Comparison of ENCODE assay signal across 28 cellular contexts in the genomic region with DNA sequence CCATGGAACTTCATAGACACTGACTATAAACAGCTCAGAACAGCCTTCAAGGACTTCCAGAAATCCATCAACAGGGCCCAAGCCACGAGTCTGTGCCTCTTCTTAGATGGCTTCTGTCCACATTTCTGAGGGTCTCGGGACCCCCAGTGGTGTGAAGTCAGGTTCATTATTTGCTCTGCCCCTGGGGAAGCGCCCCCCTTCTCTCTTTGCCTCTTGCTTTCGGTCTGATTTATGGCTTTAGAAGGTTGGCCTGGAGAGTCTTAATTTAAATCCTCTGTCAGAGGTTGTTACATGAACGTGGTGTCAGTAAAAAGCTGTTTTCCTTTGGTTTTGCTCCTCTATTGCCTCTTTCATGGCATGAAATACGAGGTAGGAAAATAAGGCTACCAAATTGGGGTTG.
DNase-seq lines count a peak whose midpoint lies in the region; ATAC-seq and TF ChIP-seq lines count a peak whose summit lies in the region.
"Had no signal": no experiment of that assay in that cellular context is flagged by ENCODE, and none has a peak within 500 bp of the region (broad histone marks: within the 10 kb centered on the region; RNA-seq: fewer than 3 reads in every experiment).

No MANE protein-coding gene starts in this region.

- H3K4me3 ChIP-seq in uterus = no peak overlapping the region
- H3K4me3 ChIP-seq: GM23248, heart right ventricle, right lobe of liver had no signal

- H3K27me3 Mint-ChIP-seq in WTC11 (ENCODE audit: low read depth) (no peaks in the 10 kb centered on the region), nephron (ENCODE audit: low read depth) (peaks cover 20% of the 10 kb centered on the region)
- H3K27me3 Mint-ChIP-seq: activated naive CD8-positive, alpha-beta T cell treated with anti-CD3 and anti-CD28 coated beads for 36 hours had no signal

- no peaks in the 10 kb centered on the region for H3K36me3 ChIP-seq in uterus
- H3K36me3 ChIP-seq: heart right ventricle had no signal

- no peak overlapping the region for H3K4me3 Mint-ChIP-seq in WTC11
- no peak overlapping the region for H3K4me3 Mint-ChIP-seq in nephron
- H3K4me3 Mint-ChIP-seq: activated naive CD8-positive, alpha-beta T cell treated with anti-CD3 and anti-CD28 coated beads for 36 hours; CD8-positive, alpha-beta memory T cell; central memory CD8-positive, alpha-beta T cell; memory B cell; naive B cell had no signal

- H3K36me3 Mint-ChIP-seq in WTC11 = no peaks in the 10 kb centered on the region
- peaks cover 7% of the 10 kb centered on the region for H3K36me3 Mint-ChIP-seq in nephron (ENCODE audit: low read depth)
- H3K36me3 Mint-ChIP-seq: activated naive CD8-positive, alpha-beta T cell treated with anti-CD3 and anti-CD28 coated beads for 36 hours; CD8-positive, alpha-beta memory T cell; memory B cell; naive B cell had no signal

- peak overlapping the region; percentile 29 to 66 for H3K27ac ChIP-seq in uterus
- H3K27ac ChIP-seq: GM23248, parathyroid adenoma, right lobe of liver had no signal

- peaks cover 12% of the 10 kb centered on the region; the same call in 1 of the 2 replicates for H3K9me3 Mint-ChIP-seq in WTC11
- H3K9me3 Mint-ChIP-seq in nephron = no peaks in the 10 kb centered on the region
- H3K9me3 Mint-ChIP-seq: activated naive CD8-positive, alpha-beta T cell treated with anti-CD3 and anti-CD28 coated beads for 36 hours; activated T-helper 2 cell treated with anti-CD3 and anti-CD28 coated beads, Interferon-gamma antibody, Interleukin-2, Interleukin-4, amounts not matched to agents 10 μg/mL and 5 μg/mL and 100 μg/mL, durations not matched to agents 14 hours and 24 hours and 36 hours; CD8-positive, alpha-beta memory T cell; central memory CD8-positive, alpha-beta T cell; memory B cell; naive B cell had no signal

- CTCF ChIA-PET in WTC11 (lab: Charles Lee) = interaction anchor here (1.6 to 2.1 kb wide), 2 partner anchors 20 to 130 kb away, joined by 7 to 10 read pairs; a partner anchor contains a TSS

- TF ChIP-seq CTCF in WTC11 (IDR thresholded peaks at IDR 0.05) = no peak
- no peak for TF ChIP-seq CTCF in nephron (IDR thresholded peaks at IDR 0.05; ENCODE audit: unreplicated experiment in 3 of 3)
- TF ChIP-seq CTCF in uterus (IDR thresholded peaks at IDR 0.05) = no peak

- POLR2A ChIA-PET in WTC11 (lab: Charles Lee) = no interaction called here

- H3K9me3 ChIP-seq in uterus = no peaks in the 10 kb centered on the region
- H3K9me3 ChIP-seq: heart right ventricle, right lobe of liver had no signal

- no peaks in the 10 kb centered on the region for H3K27me3 ChIP-seq in uterus
- H3K27me3 ChIP-seq: right lobe of liver had no signal

- intact Hi-C loops in uterus (cut with DNase I; ENCODE audit: low total_unique reads) = no loop called here
- intact Hi-C loops in left colon (cut with DNase I, micrococcal nuclease) = no loop called here

- peak; percentile 27 for DNase-seq in NCI-H82 (lab: John Stamatoyannopoulos, UW)
- no peak for DNase-seq in NCI-H82 treated with DMSO at 0.1 percent for 48 hours (lab: John Stamatoyannopoulos, UW; ENCODE audit: unreplicated experiment)
- DNase-seq in WTC11 (ENCODE audit: low spot score) = no peak
- DNase-seq in uterus = no peak
- no peak for DNase-seq in HPDE6-E6E7 (ENCODE audit: extremely low spot score)
- DNase-seq in left colon = no peak
- DNase-seq: 8988T; activated CD4-positive, alpha-beta T cell treated with anti-CD3 and anti-CD28 coated beads, Interleukin-2, amount 50 U/mL, for 4 hours; activated CD4-positive, CD25-positive, alpha-beta regulatory T cell; activated naive CD8-positive, alpha-beta T cell treated with anti-CD3 and anti-CD28 coated beads for 36 hours; CD8-positive, alpha-beta memory T cell; dermis blood vessel endothelial cell; GDM1; GM23248; heart right ventricle; naive B cell; NCI-H187; NCI-H526 treated with DMSO at 0.1 percent for 48 hours; OCI-M1; right lobe of liver; T-helper 9 cell; trophoblast cell had no signal

- no peaks in the 10 kb centered on the region for H3K4me1 ChIP-seq in uterus
- H3K4me1 ChIP-seq: heart right ventricle, parathyroid adenoma had no signal

- peaks cover 11% of the 10 kb centered on the region for H3K4me1 Mint-ChIP-seq in WTC11
- H3K4me1 Mint-ChIP-seq in nephron = peaks cover 34% of the 10 kb centered on the region
- H3K4me1 Mint-ChIP-seq: activated naive CD8-positive, alpha-beta T cell treated with anti-CD3 and anti-CD28 coated beads for 36 hours; CD8-positive, alpha-beta memory T cell; central memory CD8-positive, alpha-beta T cell had no signal

- ATAC-seq in WTC11 = no peak
- no peak for ATAC-seq in HG03565 (IDR thresholded peaks at IDR 0.05; ENCODE audit: unreplicated experiment)
- no peak for ATAC-seq in left colon
- ATAC-seq: heart right ventricle, right lobe of liver had no signal

- TF ChIP-seq POLR2A in uterus (IDR thresholded peaks at IDR 0.05) = no peak

- H3K27ac Mint-ChIP-seq in WTC11 (peak overlapping the region; percentile 42; the same call in 1 of the 2 replicates), nephron (peak overlapping the region; percentile 41 to 79 (median 53))
- H3K27ac Mint-ChIP-seq: activated naive CD8-positive, alpha-beta T cell treated with anti-CD3 and anti-CD28 coated beads for 36 hours; activated T-helper 2 cell treated with anti-CD3 and anti-CD28 coated beads, Interferon-gamma antibody, Interleukin-2, Interleukin-4, amounts not matched to agents 10 μg/mL and 5 μg/mL and 100 μg/mL, durations not matched to agents 14 hours and 24 hours and 36 hours; CD8-positive, alpha-beta memory T cell; memory B cell had no signal

TF ChIP-seq in WTC11, 78 proteins besides CTCF, POLR2A, EP300 and RAD21 (continues in another document):
- TF ChIP-seq GTF2I (CRISPR knock-in tag; conservative IDR thresholded peaks at IDR 0.05) (no peak), FOXJ3 (CRISPR knock-in tag; IDR thresholded peaks at IDR 0.05; ENCODE audit: borderline replicate concordance) (no peak), ZNF416 (CRISPR knock-in tag; IDR thresholded peaks at IDR 0.05) (no peak), TP53 (CRISPR knock-in tag; IDR thresholded peaks at IDR 0.05) (no peak), ZBTB21 (CRISPR knock-in tag; IDR thresholded peaks at IDR 0.05; ENCODE audit: borderline replicate concordance) (no peak), JUN (CRISPR knock-in tag; IDR thresholded peaks at IDR 0.05) (no peak), KAT7 (CRISPR knock-in tag; IDR thresholded peaks at IDR 0.05; ENCODE audit: borderline replicate concordance) (no peak), HMGA2 (CRISPR knock-in tag; IDR thresholded peaks at IDR 0.05) (no peak)
- TF ChIP-seq, protein P1, sequence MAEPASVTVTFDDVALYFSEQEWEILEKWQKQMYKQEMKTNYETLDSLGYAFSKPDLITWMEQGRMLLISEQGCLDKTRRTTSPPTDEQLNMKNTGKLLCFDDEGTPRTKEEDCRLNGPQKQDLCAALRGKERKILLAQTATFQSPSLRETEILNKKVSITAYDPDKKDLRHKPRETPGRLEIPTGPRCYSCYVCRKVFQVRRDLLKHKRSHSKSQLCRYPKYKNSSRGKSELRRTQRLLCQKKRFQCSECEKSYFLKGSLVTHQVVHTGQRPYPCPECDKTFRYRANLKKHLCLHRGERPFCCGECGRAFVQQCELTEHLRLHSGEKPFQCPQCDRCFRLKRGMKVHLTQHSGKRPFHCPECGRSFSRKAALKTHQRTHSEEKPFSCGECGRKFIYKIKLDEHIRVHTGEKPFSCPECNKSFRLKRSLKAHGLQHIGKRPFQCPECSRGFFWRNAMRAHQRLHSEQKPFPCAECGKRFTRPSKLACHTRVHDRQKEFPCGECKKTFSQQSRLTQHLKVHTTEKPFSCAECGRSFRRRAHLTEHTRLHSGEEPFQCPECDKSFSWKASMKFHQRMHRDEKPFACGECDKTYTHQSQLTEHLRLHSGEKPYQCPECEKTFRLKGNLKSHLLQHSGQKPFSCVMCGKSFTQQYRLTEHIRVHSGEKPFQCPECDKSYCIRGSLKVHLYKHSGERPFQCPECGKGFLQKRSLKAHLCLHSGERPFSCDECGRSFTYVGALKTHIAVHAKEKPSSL (CRISPR knock-in tag; conservative IDR thresholded peaks at IDR 0.05) = no peak
- TF ChIP-seq, protein P2, sequence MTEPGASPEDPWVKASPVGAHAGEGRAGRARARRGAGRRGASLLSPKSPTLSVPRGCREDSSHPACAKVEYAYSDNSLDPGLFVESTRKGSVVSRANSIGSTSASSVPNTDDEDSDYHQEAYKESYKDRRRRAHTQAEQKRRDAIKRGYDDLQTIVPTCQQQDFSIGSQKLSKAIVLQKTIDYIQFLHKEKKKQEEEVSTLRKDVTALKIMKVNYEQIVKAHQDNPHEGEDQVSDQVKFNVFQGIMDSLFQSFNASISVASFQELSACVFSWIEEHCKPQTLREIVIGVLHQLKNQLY (CRISPR knock-in tag; IDR thresholded peaks at IDR 0.05) = no peak
- TF ChIP-seq, protein P3, sequence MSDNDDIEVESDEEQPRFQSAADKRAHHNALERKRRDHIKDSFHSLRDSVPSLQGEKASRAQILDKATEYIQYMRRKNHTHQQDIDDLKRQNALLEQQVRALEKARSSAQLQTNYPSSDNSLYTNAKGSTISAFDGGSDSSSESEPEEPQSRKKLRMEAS (CRISPR knock-in tag; IDR thresholded peaks at IDR 0.05) = no peak
- TF ChIP-seq, protein P4, sequence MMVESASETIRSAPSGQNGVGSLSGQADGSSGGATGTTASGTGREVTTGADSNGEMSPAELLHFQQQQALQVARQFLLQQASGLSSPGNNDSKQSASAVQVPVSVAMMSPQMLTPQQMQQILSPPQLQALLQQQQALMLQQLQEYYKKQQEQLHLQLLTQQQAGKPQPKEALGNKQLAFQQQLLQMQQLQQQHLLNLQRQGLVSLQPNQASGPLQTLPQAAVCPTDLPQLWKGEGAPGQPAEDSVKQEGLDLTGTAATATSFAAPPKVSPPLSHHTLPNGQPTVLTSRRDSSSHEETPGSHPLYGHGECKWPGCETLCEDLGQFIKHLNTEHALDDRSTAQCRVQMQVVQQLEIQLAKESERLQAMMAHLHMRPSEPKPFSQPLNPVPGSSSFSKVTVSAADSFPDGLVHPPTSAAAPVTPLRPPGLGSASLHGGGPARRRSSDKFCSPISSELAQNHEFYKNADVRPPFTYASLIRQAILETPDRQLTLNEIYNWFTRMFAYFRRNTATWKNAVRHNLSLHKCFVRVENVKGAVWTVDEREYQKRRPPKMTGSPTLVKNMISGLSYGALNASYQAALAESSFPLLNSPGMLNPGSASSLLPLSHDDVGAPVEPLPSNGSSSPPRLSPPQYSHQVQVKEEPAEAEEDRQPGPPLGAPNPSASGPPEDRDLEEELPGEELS (CRISPR knock-in tag; IDR thresholded peaks at IDR 0.05) = no peak
